In the genomic region with DNA sequence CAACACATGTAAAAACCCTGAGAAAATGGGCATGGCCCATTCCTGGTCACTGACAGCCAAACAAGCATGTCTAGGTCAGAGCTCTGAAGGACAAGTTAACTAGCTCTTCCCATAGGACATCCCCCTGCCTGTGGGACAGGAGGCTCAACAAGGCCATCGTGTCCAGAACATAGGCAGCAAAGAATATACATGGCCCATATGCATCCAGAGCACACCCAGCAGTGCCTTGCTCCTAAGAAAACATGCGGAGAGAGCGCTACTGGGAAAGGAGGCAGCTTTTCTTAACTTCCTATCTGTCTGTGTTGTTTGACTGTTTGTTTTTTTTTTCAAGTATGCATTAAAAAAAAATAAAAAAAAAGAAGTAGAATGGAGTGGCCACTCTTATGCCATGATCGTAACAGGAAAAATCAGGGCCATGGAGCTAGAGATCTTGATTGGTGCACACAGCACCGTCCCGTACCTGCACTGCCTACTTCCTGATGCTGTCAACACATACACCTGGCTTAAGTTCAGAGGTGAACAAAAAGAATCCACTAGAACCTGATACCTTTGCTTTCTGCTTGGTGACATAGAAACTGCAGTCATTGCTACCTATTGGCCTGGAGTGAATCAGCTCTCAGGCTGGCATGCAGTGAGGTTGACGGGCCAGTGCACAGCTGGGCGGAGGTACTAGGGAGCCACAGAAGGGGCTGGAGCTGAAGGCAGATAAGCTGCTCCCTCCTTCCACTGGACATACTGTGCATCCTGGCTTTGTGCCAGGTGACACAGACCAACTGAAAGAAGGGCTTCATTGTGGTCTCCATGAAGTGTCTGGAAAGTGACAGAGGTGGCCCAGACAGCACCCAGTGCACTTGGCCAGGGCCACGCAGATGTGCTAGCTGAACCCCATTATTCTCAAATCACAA, we compare ENCODE assay signal across 28 cellular contexts.
"Had no signal": no experiment of that assay in that cellular context is flagged by ENCODE, and none has a peak within 500 bp of the region (broad histone marks: within the 10 kb centered on the region; RNA-seq: fewer than 3 reads in every experiment).

No MANE protein-coding gene starts in this region.

- H3K9me3 ChIP-seq: MG63, SJCRH30 had no signal

- FAIRE-seq: RCC 7860 had no signal

- ATAC-seq: Panc1, Right ventricle myocardium inferior, SK-N-SH treated with all-trans-retinoic acid at 6 μM for 48 hours had no signal

- H3K27ac ChIP-seq: PC-9, RWPE1, SJCRH30, SK-N-MC had no signal

- DNase-seq: Kasumi-1, KG1, MG63, NCI-H1048, NCI-H1092 treated with DMSO at 0.1 percent for 48 hours, NCI-H1105 treated with DMSO at 0.1 percent for 48 hours, NCI-H1417, NCI-H1436, NCI-H146, NCI-H187, NCI-H1930, NCI-H2081 treated with DMSO at 0.1 percent for 48 hours, NCI-H2227 treated with DMSO at 0.1 percent for 48 hours, NCI-H345, NCI-H510A treated with DMSO at 0.1 percent for 48 hours, NCI-H524 treated with DMSO at 0.1 percent for 48 hours, NCI-H526 treated with DMSO at 0.1 percent for 48 hours, NCI-H774, PC-9, SHP77, SIG-M5, SJCRH30 had no signal

- H2AFZ ChIP-seq: PC-9 had no signal

- H3K4me3 ChIP-seq: MG63, PC-9, SJCRH30, SK-N-MC had no signal

- H3K27me3 ChIP-seq: MG63, SJCRH30 had no signal

- H3K4me2 ChIP-seq: PC-9 had no signal
